In the genomic region with DNA sequence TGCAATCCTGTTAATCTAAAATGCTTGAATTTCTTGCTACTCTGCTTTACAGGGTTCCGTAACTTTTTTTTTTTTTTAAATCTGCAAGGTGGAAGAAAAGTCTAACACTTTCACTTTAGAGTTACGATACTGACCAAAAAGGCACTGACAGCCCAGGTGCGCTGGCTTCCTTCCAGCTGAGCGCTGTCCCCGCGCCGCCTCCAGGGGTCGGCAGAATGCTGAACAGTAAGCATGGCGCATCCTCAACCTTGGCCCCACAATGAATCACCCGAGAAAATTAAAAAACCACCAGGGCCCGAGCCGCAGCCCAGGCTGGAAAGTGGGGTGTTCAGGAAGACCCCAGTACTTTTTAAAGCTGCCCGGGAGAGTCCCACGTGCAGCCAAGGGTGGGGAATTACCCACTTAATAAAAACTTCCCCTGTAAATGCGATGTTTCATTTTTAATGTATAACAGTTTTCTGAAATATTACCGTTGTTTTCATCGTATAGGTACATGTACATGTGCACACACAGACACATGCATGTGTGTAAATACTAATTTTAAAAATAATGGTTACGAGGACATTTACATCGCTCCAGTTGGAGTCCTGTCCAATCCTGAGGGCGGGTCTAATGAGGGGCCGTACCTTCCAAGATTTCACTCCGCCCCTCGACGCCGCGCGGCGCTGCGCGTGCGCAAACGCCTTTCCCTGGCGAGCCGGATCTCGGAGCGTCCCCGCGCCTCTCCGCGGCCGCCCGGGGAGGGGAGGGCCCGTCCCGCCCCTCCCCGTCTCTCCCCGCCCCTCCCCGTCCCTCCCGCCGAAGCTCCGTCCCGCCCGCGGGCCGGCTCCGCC, we compare ENCODE assay signal across 8 cellular contexts. TPM values are rescaled to one million over a fixed set of nuclear protein-coding genes. Genes with fewer than 3 reads are reported as not detected.
A peak's percentile ranks its signal among the peaks of the same experiment; 100 is the strongest.
DNase-seq lines count a peak whose midpoint lies in the region; ATAC-seq, FAIRE-seq and TF ChIP-seq lines count a peak whose summit lies in the region.

No MANE protein-coding gene starts in this region.

- H3K9ac ChIP-seq in kidney (ENCODE audit: low read length in 2 of 2), result peak overlapping the region; percentile 41 to 55

- peak; percentile 80 for TF ChIP-seq CTCF in kidney (IDR thresholded peaks at IDR 0.05; ENCODE audit: borderline replicate concordance, extremely low read depth, insufficient read depth)

- H3K4me1 ChIP-seq in kidney (ENCODE audit: control insufficient read depth in 1 of 2, insufficient read depth in 1 of 2, low read depth in 1 of 2, low read length in 2 of 2), result peaks cover 0 to 3% of the 10 kb centered on the region in 2 donors

- intact Hi-C loops in kidney (cut with DNase I), result no loop called here

- no peak for FAIRE-seq in kidney (lab: Jason Lieb, UNC)

- H3K27ac ChIP-seq in kidney (ENCODE audit: low read depth in 2 of 2, low read length in 2 of 2), result peak overlapping the region; percentile 69 to 91

- ATAC-seq in GM19035 (IDR thresholded peaks at IDR 0.05; ENCODE audit: unreplicated experiment) (peak; percentile 79), HG03354 (IDR thresholded peaks at IDR 0.05; ENCODE audit: poor library complexity, severe bottlenecking, unreplicated experiment) (peak; percentile 86)

- H3K9me3 ChIP-seq in kidney (ENCODE audit: control insufficient read depth in 1 of 2, low read length in 2 of 2), result no peaks in the 10 kb centered on the region

- H3K36me3 ChIP-seq in kidney (ENCODE audit: control insufficient read depth in 1 of 2, insufficient read depth in 2 of 2, low read length in 2 of 2), result no peaks in the 10 kb centered on the region

- DNase-seq in AG20443 (ENCODE audit: low spot score), result peak; percentile 100
- DNase-seq in NCI-H446 (lab: John Stamatoyannopoulos, UW), result peak; percentile 82 to 95
- DNase-seq in activated CD4-positive, CD25-positive, alpha-beta regulatory T cell treated with anti-CD3 and anti-CD28 coated beads, Interleukin-2, amount 50 U/mL, for 72 hours, result peak; percentile 97
- peak; percentile 37 to 65 for DNase-seq in cerebellar nuclear complex (lab: John Stamatoyannopoulos, UW)
- DNase-seq in kidney, result peak; percentile 98
- DNase-seq in stimulated activated CD4-positive, alpha-beta T cell treated with anti-CD3 and anti-CD28 coated beads, Interleukin-12 subunit alpha, Interleukin-12 subunit beta, amount 100 ng/mL, for 48 hours (ENCODE audit: low read depth in 2 of 3, low spot score in 1 of 3), result peak; percentile 92 to 95 (median 93)

- H3K4me3 ChIP-seq in kidney (ENCODE audit: low read length in 2 of 2), result peak overlapping the region; percentile 91 to 92

RNA-seq across cellular contexts. Expression of a gene that starts 0.4 kb away (rescaled TPM):
- total RNA-seq in kidney, result 58.9 TPM
- 81.7 TPM for polyA plus RNA-seq in kidney (ENCODE audit: insufficient read depth, low read depth, low replicate concordance)

RNA-seq across cellular contexts. Expression of a gene that starts 19.9 kb away (rescaled TPM):
- 30.1 TPM for total RNA-seq in kidney
- polyA plus RNA-seq in kidney (ENCODE audit: insufficient read depth, low read depth, low replicate concordance), result 18.0 TPM

Comparison
In these comparisons a context has a peak if more than half of its experiments do, and no peak if none do; other contexts are left out.
1. Peak in every context shown above with its lines: DNase-seq, ATAC-seq, H3K4me3 ChIP-seq and H3K27ac ChIP-seq.